8 cellular contexts compared by ENCODE assay signal in genomic region chr12:117025481-117026151, GRCh38.
DNase-seq lines count a peak whose midpoint lies in the region; ATAC-seq and TF ChIP-seq lines count a peak whose summit lies in the region.

No MANE protein-coding gene starts in this region.

- intact Hi-C loops in CD14-positive monocyte (cut with micrococcal nuclease) (loop anchor here (1.0 to 2.0 kb wide), 2 partner anchors 93 to 94 kb away; no protein-coding TSS in a partner anchor), gastrocnemius medialis (cut with DNase I; ENCODE audit: low total_unique reads) (loop anchor here (2.0 to 10.0 kb wide), 3 partner anchors 93 to 321 kb away; no protein-coding TSS in a partner anchor)

- POLR2A ChIA-PET in T-cell (lab: Charles Lee), result no interaction called here

- H3K27me3 ChIP-seq in gastrocnemius medialis, result no peaks in the 10 kb centered on the region

- TF ChIP-seq CTCF in CD14-positive monocyte (IDR thresholded peaks at IDR 0.05) (peak; percentile 97), GM20000 (IDR thresholded peaks at IDR 0.05; ENCODE audit: extremely low read depth, missing control alignments) (peak; percentile 72), astrocyte of the spinal cord (IDR thresholded peaks at IDR 0.05; ENCODE audit: low read depth, low read length) (peak; percentile 83), gastrocnemius medialis (IDR thresholded peaks at IDR 0.05 in 4 of 5, conservative IDR thresholded peaks at IDR 0.05 in 1 of 5) (peak; percentile 72 to 85 (median 83))

- H3K4me1 ChIP-seq in gastrocnemius medialis, result peaks cover 0 to 4% of the 10 kb centered on the region in 2 donors

- H3K4me1 Mint-ChIP-seq in CD14-positive monocyte (peaks cover 6% of the 10 kb centered on the region), T-cell (peaks cover 0 to 9% (median 3%) of the 10 kb centered on the region in 3 donors)

- H3K9me3 Mint-ChIP-seq in CD14-positive monocyte (no peaks in the 10 kb centered on the region), T-cell (no peaks in the 10 kb centered on the region)

- DNase-seq in CD14-positive monocyte (ENCODE audit: low spot score) (no peak), GM20000 (ENCODE audit: low spot score) (peak; percentile 77), NCI-H1105 (lab: John Stamatoyannopoulos, UW) (peak; percentile 71), T-cell (peak in 28 of 34 experiments; percentile 4 to 45 (median 26)), astrocyte of the spinal cord (ENCODE audit: low read depth, low spot score) (peak; percentile 62), hepatic stellate cell (ENCODE audit: low spot score) (peak; percentile 84), gastrocnemius medialis (peak in 1 of 2 donors; percentile 31)

- TF ChIP-seq POLR2A in gastrocnemius medialis (IDR thresholded peaks at IDR 0.05), result no peak

- ATAC-seq in T-cell (replicated peaks in 1 of 4), result peak; percentile 52 to 72 (median 67)
- peak in 1 of 2 donors; percentile 77 for ATAC-seq in gastrocnemius medialis
- no peak for ATAC-seq in HG02852 (IDR thresholded peaks at IDR 0.05; ENCODE audit: unreplicated experiment)

- in situ Hi-C loops in astrocyte of the spinal cord (cut with HindIII; ENCODE audit: low sequenced_read_pairs) (no loop called here), gastrocnemius medialis (cut with MboI; ENCODE audit: low sequenced_read_pairs in 4 of 4) (loop anchor here in 1 of 4 donors (10.0 kb wide), 1 partner anchor 119 kb away; no protein-coding TSS in a partner anchor)

- peak overlapping the region in 1 of 4 donors; percentile 25 for H3K27ac ChIP-seq in gastrocnemius medialis

- peaks cover 0 to 44% of the 10 kb centered on the region in 2 donors for H3K36me3 ChIP-seq in gastrocnemius medialis

- H3K4me3 Mint-ChIP-seq in CD14-positive monocyte, result no peak overlapping the region
- H3K4me3 Mint-ChIP-seq in T-cell, result no peak overlapping the region

- H3K4me3 ChIP-seq in astrocyte of the spinal cord (ENCODE audit: low read depth, low read length) (no peak overlapping the region), gastrocnemius medialis (no peak overlapping the region)

- H3K27ac Mint-ChIP-seq in CD14-positive monocyte, result peak overlapping the region in 3 of 7 donors; percentile 61 to 77 (median 63)
- no peak overlapping the region for H3K27ac Mint-ChIP-seq in T-cell

- CTCF ChIA-PET in T-cell (lab: Charles Lee), result interaction anchor here (0.7 to 3.4 kb wide), 6 partner anchors 13 to 95 kb away, joined by 3 to 17 read pairs (median 4); no protein-coding TSS in a partner anchor

- peaks cover 57 to 80% of the 10 kb centered on the region in 2 donors for H3K36me3 Mint-ChIP-seq in CD14-positive monocyte
- peaks cover 35% of the 10 kb centered on the region for H3K36me3 Mint-ChIP-seq in T-cell

- no peaks in the 10 kb centered on the region for H3K9me3 ChIP-seq in gastrocnemius medialis

- H3K27me3 Mint-ChIP-seq in CD14-positive monocyte (ENCODE audit: low read depth in 3 of 3), result no peaks in the 10 kb centered on the region
- no peaks in the 10 kb centered on the region for H3K27me3 Mint-ChIP-seq in T-cell
